In genomic region chrX:147838465-147839131, GRCh38 we compare ENCODE assay signal across 12 cellular contexts.
DNase-seq lines count a peak whose midpoint lies in the region; ATAC-seq, FAIRE-seq and TF ChIP-seq lines count a peak whose summit lies in the region.
"Had no signal": no experiment of that assay in that cellular context is flagged by ENCODE, and none has a peak within 500 bp of the region (broad histone marks: within the 10 kb centered on the region; RNA-seq: fewer than 3 reads in every experiment).

No MANE protein-coding gene starts in this region.

- TF ChIP-seq CTCF in CD8-positive, alpha-beta T cell (IDR thresholded peaks at IDR 0.05), result peak; percentile 30
- peak; percentile 51 to 60 for TF ChIP-seq CTCF in GM23338 (conservative IDR thresholded peaks at IDR 0.05; ENCODE audit: low read depth in 2 of 2)
- TF ChIP-seq CTCF in esophagus muscularis mucosa (IDR thresholded peaks at IDR 0.05), result peak in 1 of 3 experiments; percentile 12

- POLR2A ChIA-PET in CD8-positive, alpha-beta T cell (lab: Charles Lee), result no interaction called here

- no peak overlapping the region for H3K4me3 ChIP-seq in CD8-positive, alpha-beta T cell (ENCODE audit: low read depth, low read length)
- H3K4me3 ChIP-seq in GM23338, result no peak overlapping the region
- H3K4me3 ChIP-seq in esophagus muscularis mucosa, result no peak overlapping the region
- H3K4me3 ChIP-seq: cardiac muscle cell, tibial artery had no signal

- peaks cover 2% of the 10 kb centered on the region for H3K27me3 Mint-ChIP-seq in CD8-positive, alpha-beta T cell (ENCODE audit: low read depth)
- no peaks in the 10 kb centered on the region for H3K27me3 Mint-ChIP-seq in GM23338 (ENCODE audit: insufficient read depth, low read depth, poor library complexity)
- H3K27me3 Mint-ChIP-seq in activated T-helper 1 cell treated with anti-CD3 and anti-CD28 coated beads, Interleukin-12 subunit alpha, Interleukin-12 subunit beta, Interleukin-2, Interleukin-4 antibody, amounts not matched to agents 30 ng/mL and 10 ng/mL and 1 ng/mL, durations not matched to agents 14 hours and 24 hours and 36 hours (ENCODE audit: insufficient read depth), result no peaks in the 10 kb centered on the region

- ATAC-seq in CD8-positive, alpha-beta T cell, result no peak
- ATAC-seq in GM23338, result no peak
- ATAC-seq: activated CD4-positive, alpha-beta T cell treated with anti-CD3 and anti-CD28 coated beads for 36 hours had no signal

- H3K36me3 Mint-ChIP-seq in CD8-positive, alpha-beta T cell, result no peaks in the 10 kb centered on the region
- H3K36me3 Mint-ChIP-seq in GM23338 (ENCODE audit: low read depth), result no peaks in the 10 kb centered on the region; the same call in 2 of the 3 replicates
- no peaks in the 10 kb centered on the region for H3K36me3 Mint-ChIP-seq in activated T-helper 1 cell treated with anti-CD3 and anti-CD28 coated beads, Interleukin-12 subunit alpha, Interleukin-12 subunit beta, Interleukin-2, Interleukin-4 antibody, amounts not matched to agents 30 ng/mL and 10 ng/mL and 1 ng/mL, durations not matched to agents 14 hours and 24 hours and 36 hours (ENCODE audit: low read depth)
- H3K36me3 Mint-ChIP-seq: immature natural killer cell had no signal

- H3K27ac Mint-ChIP-seq in CD8-positive, alpha-beta T cell, result no peak overlapping the region
- no peak overlapping the region for H3K27ac Mint-ChIP-seq in GM23338
- H3K27ac Mint-ChIP-seq in activated T-helper 1 cell treated with anti-CD3 and anti-CD28 coated beads, Interleukin-12 subunit alpha, Interleukin-12 subunit beta, Interleukin-2, Interleukin-4 antibody, amounts not matched to agents 30 ng/mL and 10 ng/mL and 1 ng/mL, durations not matched to agents 14 hours and 24 hours and 36 hours, result no peak overlapping the region
- H3K27ac Mint-ChIP-seq: activated CD4-positive, alpha-beta T cell treated with anti-CD3 and anti-CD28 coated beads for 36 hours; immature natural killer cell had no signal

- no peaks in the 10 kb centered on the region for H3K4me1 ChIP-seq in CD8-positive, alpha-beta T cell (ENCODE audit: insufficient read depth, low read length)
- H3K4me1 ChIP-seq in GM23338 (ENCODE audit: insufficient read depth), result no peaks in the 10 kb centered on the region
- H3K4me1 ChIP-seq in esophagus muscularis mucosa, result no peaks in the 10 kb centered on the region
- H3K4me1 ChIP-seq: tibial artery had no signal

- no peaks in the 10 kb centered on the region for H3K9me3 Mint-ChIP-seq in CD8-positive, alpha-beta T cell
- no peaks in the 10 kb centered on the region for H3K9me3 Mint-ChIP-seq in GM23338
- no peaks in the 10 kb centered on the region for H3K9me3 Mint-ChIP-seq in activated T-helper 1 cell treated with anti-CD3 and anti-CD28 coated beads, Interleukin-12 subunit alpha, Interleukin-12 subunit beta, Interleukin-2, Interleukin-4 antibody, amounts not matched to agents 30 ng/mL and 10 ng/mL and 1 ng/mL, durations not matched to agents 14 hours and 24 hours and 36 hours
- H3K9me3 Mint-ChIP-seq: immature natural killer cell had no signal

- DNase-seq in CD8-positive, alpha-beta T cell, result no peak
- DNase-seq in GM23338 (ENCODE audit: low spot score) (peak; percentile 27), RKO (ENCODE audit: low spot score) (peak; percentile 58), inferior parietal cortex (ENCODE audit: extremely low spot score) (peak; percentile 5), frontal cortex (ENCODE audit: low spot score in 2 of 2) (no peak), esophagus muscularis mucosa (ENCODE audit: extremely low spot score) (no peak)
- no peak for DNase-seq in activated T-helper 1 cell treated with anti-CD3 and anti-CD28 coated beads, Interleukin-12 subunit alpha, Interleukin-12 subunit beta, Interleukin-2, Interleukin-4 antibody, amounts not matched to agents 30 ng/mL and 10 ng/mL and 1 ng/mL, durations not matched to agents 14 hours and 24 hours and 36 hours (ENCODE audit: low spot score)
- DNase-seq in activated naive CD4-positive, alpha-beta T cell (lab: John Stamatoyannopoulos, UW), result no peak
- DNase-seq: activated CD4-positive, alpha-beta T cell treated with anti-CD3 and anti-CD28 coated beads for 36 hours; immature natural killer cell; tibial artery had no signal

- no peaks in the 10 kb centered on the region for H3F3A ChIP-seq in GM23338 (replicated peaks; ENCODE audit: low read depth)

- H3K36me3 ChIP-seq in CD8-positive, alpha-beta T cell (ENCODE audit: insufficient read depth, low read length), result no peaks in the 10 kb centered on the region
- H3K36me3 ChIP-seq in GM23338 (ENCODE audit: insufficient read depth), result no peaks in the 10 kb centered on the region
- H3K36me3 ChIP-seq in esophagus muscularis mucosa, result no peaks in the 10 kb centered on the region
- H3K36me3 ChIP-seq: cardiac muscle cell, tibial artery had no signal

- no peak for TF ChIP-seq EP300 in esophagus muscularis mucosa (IDR thresholded peaks at IDR 0.05)

- CTCF ChIA-PET in CD8-positive, alpha-beta T cell (lab: Charles Lee), result no interaction called here

- H3K4me2 ChIP-seq in GM23338, result no peak overlapping the region

- no peak overlapping the region for H3K27ac ChIP-seq in CD8-positive, alpha-beta T cell (ENCODE audit: low read depth, low read length)
- H3K27ac ChIP-seq in GM23338 (ENCODE audit: low read depth) (no peak overlapping the region), esophagus muscularis mucosa (replicated peaks in 1 of 4) (no peak overlapping the region)
- H3K27ac ChIP-seq: cardiac muscle cell, tibial artery had no signal

- no peaks in the 10 kb centered on the region for H3K27me3 ChIP-seq in CD8-positive, alpha-beta T cell (ENCODE audit: insufficient read depth, low read length)
- H3K27me3 ChIP-seq in GM23338 (ENCODE audit: insufficient read depth) (no peaks in the 10 kb centered on the region), esophagus muscularis mucosa (no peaks in the 10 kb centered on the region)
- H3K27me3 ChIP-seq: cardiac muscle cell, tibial artery had no signal

- H4K20me1 ChIP-seq in GM23338 (replicated peaks; ENCODE audit: insufficient read depth), result no peaks in the 10 kb centered on the region

- intact Hi-C loops in CD8-positive, alpha-beta T cell (cut with DNase I, micrococcal nuclease), result no loop called here
- intact Hi-C loops in esophagus muscularis mucosa (cut with DNase I), result no loop called here
- intact Hi-C loops in activated T-helper 1 cell treated with anti-CD3 and anti-CD28 coated beads, Interleukin-12 subunit alpha, Interleukin-12 subunit beta, Interleukin-2, Interleukin-4 antibody, amounts not matched to agents 30 ng/mL and 10 ng/mL and 1 ng/mL, durations not matched to agents 14 hours and 24 hours and 36 hours (cut with micrococcal nuclease), result no loop called here

- no peaks in the 10 kb centered on the region for H3K9me2 ChIP-seq in GM23338 (ENCODE audit: insufficient read depth)

- no peak overlapping the region for H3K4me3 Mint-ChIP-seq in CD8-positive, alpha-beta T cell
- H3K4me3 Mint-ChIP-seq in GM23338, result no peak overlapping the region
- H3K4me3 Mint-ChIP-seq in activated T-helper 1 cell treated with anti-CD3 and anti-CD28 coated beads, Interleukin-12 subunit alpha, Interleukin-12 subunit beta, Interleukin-2, Interleukin-4 antibody, amounts not matched to agents 30 ng/mL and 10 ng/mL and 1 ng/mL, durations not matched to agents 14 hours and 24 hours and 36 hours, result no peak overlapping the region
- H3K4me3 Mint-ChIP-seq: activated CD4-positive, alpha-beta T cell treated with anti-CD3 and anti-CD28 coated beads for 36 hours; immature natural killer cell had no signal

- H3K9me3 ChIP-seq in CD8-positive, alpha-beta T cell (ENCODE audit: low read length), result no peaks in the 10 kb centered on the region
- H3K9me3 ChIP-seq in esophagus muscularis mucosa, result no peaks in the 10 kb centered on the region
- H3K9me3 ChIP-seq: tibial artery had no signal

- 16% methylated on average over 1 of the region's 1 CpG for WGBS in esophagus muscularis mucosa

- FAIRE-seq in frontal cortex (lab: Jason Lieb, UNC), result no peak

- H3K79me2 ChIP-seq in GM23338 (replicated peaks; ENCODE audit: insufficient read depth), result no peaks in the 10 kb centered on the region

- TF ChIP-seq POLR2A in esophagus muscularis mucosa (IDR thresholded peaks at IDR 0.05; ENCODE audit: low read depth), result no peak

- no peaks in the 10 kb centered on the region for H3K4me1 Mint-ChIP-seq in CD8-positive, alpha-beta T cell (ENCODE audit: low read depth)
- no peaks in the 10 kb centered on the region for H3K4me1 Mint-ChIP-seq in GM23338
- H3K4me1 Mint-ChIP-seq in activated T-helper 1 cell treated with anti-CD3 and anti-CD28 coated beads, Interleukin-12 subunit alpha, Interleukin-12 subunit beta, Interleukin-2, Interleukin-4 antibody, amounts not matched to agents 30 ng/mL and 10 ng/mL and 1 ng/mL, durations not matched to agents 14 hours and 24 hours and 36 hours (ENCODE audit: low read depth), result no peaks in the 10 kb centered on the region
- H3K4me1 Mint-ChIP-seq: activated CD4-positive, alpha-beta T cell treated with anti-CD3 and anti-CD28 coated beads for 36 hours; immature natural killer cell had no signal

- H2AFZ ChIP-seq in GM23338, result no peak overlapping the region

TF ChIP-seq in GM23338, 12 proteins besides CTCF, POLR2A, EP300 and RAD21 (continues in another document):
- TF ChIP-seq EZH2phosphoT487 (IDR thresholded peaks at IDR 0.05; ENCODE audit: unreplicated experiment) (no peak), CREB1 (CRISPR knock-in tag; IDR thresholded peaks at IDR 0.05; ENCODE audit: low read depth) (no peak), JUNB (IDR thresholded peaks at IDR 0.05; ENCODE audit: unreplicated experiment) (no peak), POLR2AphosphoS5 (IDR thresholded peaks at IDR 0.05; ENCODE audit: low read depth) (no peak), ZNF114 (CRISPR knock-in tag; IDR thresholded peaks at IDR 0.05) (no peak), ZNF331 (CRISPR knock-in tag; IDR thresholded peaks at IDR 0.05; ENCODE audit: low read depth) (no peak), EZH2 (IDR thresholded peaks at IDR 0.05; ENCODE audit: low read depth, unreplicated experiment) (no peak), ETS1 (IDR thresholded peaks at IDR 0.05) (no peak), STAT1 (IDR thresholded peaks at IDR 0.05; ENCODE audit: unreplicated experiment) (no peak)

Comparison
In these comparisons a context has a peak if more than half of its experiments do, and no peak if none do; other contexts are left out.
1. DNase-seq: peak in GM23338 (single experiment), RKO (single experiment) and inferior parietal cortex (single experiment); none in CD8-positive, alpha-beta T cell (0 of 7), frontal cortex (0 of 2), esophagus muscularis mucosa (single experiment), activated T-helper 1 cell treated with anti-CD3 and anti-CD28 coated beads, Interleukin-12 subunit alpha, Interleukin-12 subunit beta, Interleukin-2, Interleukin-4 antibody, amounts not matched to agents 30 ng/mL and 10 ng/mL and 1 ng/mL, durations not matched to agents 14 hours and 24 hours and 36 hours (single experiment) and activated naive CD4-positive, alpha-beta T cell (0 of 4).